Comparison of ENCODE assay signal across 27 cellular contexts in the genomic region with DNA sequence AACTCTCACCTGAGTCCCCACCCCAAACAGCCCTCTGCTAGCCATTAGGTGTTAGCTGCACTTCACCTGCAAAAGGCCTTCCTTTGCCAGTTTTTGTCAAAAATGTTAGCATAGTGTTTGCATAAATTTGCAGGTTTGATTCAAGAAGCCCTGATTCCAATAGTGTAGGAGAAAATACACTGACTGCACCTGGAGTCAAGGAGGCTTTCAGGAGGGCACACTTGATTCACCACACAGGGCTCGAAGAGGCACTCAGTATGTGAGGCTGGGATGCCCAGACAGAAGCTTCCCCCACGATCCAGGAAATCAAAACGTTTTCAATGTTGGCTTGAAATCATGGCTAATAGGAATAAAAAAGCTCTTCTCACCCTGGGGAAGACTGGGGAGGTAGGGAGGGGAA.
"Had no signal": no experiment of that assay in that cellular context is flagged by ENCODE, and none has a peak within 500 bp of the region (broad histone marks: within the 10 kb centered on the region; RNA-seq: fewer than 3 reads in every experiment).

No MANE protein-coding gene starts in this region.

- H3K27me3 ChIP-seq: dorsolateral prefrontal cortex, gastroesophageal sphincter, heart left ventricle, left lung, neutrophil, pancreas, testis, transverse colon, upper lobe of right lung, uterus had no signal

- H3K27ac ChIP-seq: dorsolateral prefrontal cortex, epithelial cell of prostate, foreskin keratinocyte, gastroesophageal sphincter, heart left ventricle, hepatocyte, left lung, neutrophil, pancreas, transverse colon, upper lobe of right lung, uterus had no signal

- H3K4me3 ChIP-seq: dorsolateral prefrontal cortex, gastroesophageal sphincter, heart left ventricle, hepatocyte, left lung, mucosa of descending colon, pancreas, smooth muscle cell, testis, transverse colon, upper lobe of right lung, uterus had no signal

- ATAC-seq: esophagus mucosa; foreskin keratinocyte; gastroesophageal sphincter; heart left ventricle; left lung; mucosa of descending colon; natural killer cell treated with Interleukin-12 subunit alpha and Interleukin-12 subunit beta and Interleukin-15 and Interleukin-18, amount 100 ng/mL, for 72 hours; pancreas; sciatic nerve; stimulated activated memory B cell treated with anti-CD40 and anti-IgM and Interleukin-4, amounts not matched to agents 10 μg/mL and 1 μg/mL and 100 μg/mL, for 72 hours; stimulated activated naive CD8-positive, alpha-beta T cell treated with anti-CD3 and anti-CD28 coated beads, Interleukin-15, Interleukin-2, amounts not matched to agents 100 U/mL and 50 U/mL, for 24 hours; upper lobe of right lung had no signal

- H3K4me1 ChIP-seq: foreskin keratinocyte, gastroesophageal sphincter, left lung, pancreas, transverse colon, upper lobe of right lung, uterus had no signal

- H3K9me3 ChIP-seq: gastroesophageal sphincter, heart left ventricle, left lung, mucosa of descending colon, neutrophil, pancreas, testis, transverse colon, upper lobe of right lung, uterus had no signal

- H3K36me3 ChIP-seq: gastroesophageal sphincter, heart left ventricle, left lung, neutrophil, pancreas, transverse colon, upper lobe of right lung, uterus had no signal

- DNase-seq: dorsolateral prefrontal cortex; effector CD4-positive, alpha-beta T cell; foreskin keratinocyte; heart left ventricle; kidney; left lung; mesenchymal stem cell; mucosa of descending colon; naive B cell; pancreas; retina; stimulated activated CD4-positive, alpha-beta T cell treated with anti-CD3 and anti-CD28 coated beads, Interleukin-4, amount 100 ng/mL, for 4 hours; stimulated activated naive CD8-positive, alpha-beta T cell treated with anti-CD3 and anti-CD28 coated beads, Interleukin-15, Interleukin-2, amounts not matched to agents 100 U/mL and 50 U/mL, for 24 hours; substantia nigra; transverse colon; upper lobe of right lung; uterus had no signal
